In genomic region chr20:63000958-63001357, GRCh38 we compare ENCODE assay signal across 1 cellular context.
TF ChIP-seq lines count a peak whose summit lies in the region.

No MANE protein-coding gene starts in this region.

TF ChIP-seq in HepG2, 621 proteins besides CTCF, POLR2A, EP300 and RAD21:
- TF ChIP-seq EZH2 (conservative IDR thresholded peaks at IDR 0.05; ENCODE audit: low read depth, low read length) (peak; percentile 29; the same call in 1 of the 2 replicates), SAP130 (CRISPR knock-in tag; IDR thresholded peaks at IDR 0.05; ENCODE audit: low read depth) (no peak)
